Comparison of ENCODE assay signal across 23 cellular contexts in the genomic region with DNA sequence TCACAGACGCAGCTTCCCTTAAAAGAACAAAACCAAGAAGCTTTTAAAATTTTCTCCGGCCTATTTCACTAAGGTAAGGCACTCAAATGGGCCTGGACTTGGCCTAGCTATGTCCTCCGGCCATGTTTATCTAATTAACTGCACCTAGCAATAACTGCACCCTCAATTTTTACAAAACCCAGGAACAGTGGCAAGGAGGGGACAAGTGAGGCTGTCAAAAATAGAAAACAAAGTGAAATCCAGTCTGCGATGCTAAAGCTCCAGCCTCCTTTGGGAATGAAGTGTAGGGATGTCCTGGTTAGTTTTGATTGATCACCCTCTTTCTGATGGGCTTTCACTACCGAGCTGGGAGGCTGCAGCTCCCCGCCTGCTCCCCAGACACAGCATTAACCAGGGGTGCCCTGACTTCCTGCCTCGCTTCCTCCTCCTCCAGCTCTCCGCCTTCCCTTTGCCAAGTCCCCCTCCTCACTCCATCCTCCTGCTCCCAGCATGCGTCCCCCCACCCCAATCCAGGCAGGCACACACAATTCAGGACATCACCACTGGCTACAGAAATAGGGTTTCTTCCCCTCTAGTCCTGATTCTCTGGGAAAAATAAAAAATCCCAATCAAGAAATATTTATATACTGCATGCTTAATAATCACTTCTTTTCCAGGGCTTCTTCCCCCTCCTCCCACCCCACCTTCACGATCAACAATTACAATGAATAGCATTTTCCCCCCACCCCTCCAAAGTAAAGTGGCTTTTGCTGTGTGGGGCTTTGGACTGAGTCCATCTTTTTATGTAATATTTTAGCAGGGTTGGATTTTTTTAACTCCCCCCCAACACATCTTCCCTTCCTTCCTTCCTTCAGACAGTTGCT. TPM values are rescaled to one million over a fixed set of nuclear protein-coding genes. Genes with fewer than 3 reads are reported as not detected.
DNase-seq lines count a peak whose midpoint lies in the region; ATAC-seq and TF ChIP-seq lines count a peak whose summit lies in the region.
"Had no signal": no experiment of that assay in that cellular context is flagged by ENCODE, and none has a peak within 500 bp of the region (broad histone marks: within the 10 kb centered on the region; RNA-seq: fewer than 3 reads in every experiment).

No MANE protein-coding gene starts in this region.

- peak overlapping the region; percentile 96 for H3K27ac ChIP-seq in cingulate gyrus (ENCODE audit: low read depth, low read length)
- H3K27ac ChIP-seq: ovary, vagina had no signal

- peak overlapping the region; percentile 79 to 91 (median 89) for H3K27ac Mint-ChIP-seq in nephron
- H3K27ac Mint-ChIP-seq: effector memory CD8-positive, alpha-beta T cell had no signal

- ATAC-seq in GM18511 (IDR thresholded peaks at IDR 0.05; ENCODE audit: unreplicated experiment) = no peak
- ATAC-seq: activated CD4-positive, CD25-positive, alpha-beta regulatory T cell treated with anti-CD3 and anti-CD28 coated beads, Interleukin-2, amount 50 U/mL, for 24 hours; effector memory CD8-positive, alpha-beta T cell; Panc1 had no signal

- peak overlapping the region; percentile 90 to 94 (median 91) for H3K4me3 Mint-ChIP-seq in nephron
- H3K4me3 Mint-ChIP-seq: effector memory CD8-positive, alpha-beta T cell had no signal

- in situ Hi-C loops in Caki2 (cut with HindIII; ENCODE audit: low pct_unique_long_range_greater_than_20kb, low sequenced_read_pairs) = no loop called here

- H3K4me1 Mint-ChIP-seq in nephron = peaks cover 25% of the 10 kb centered on the region

- TF ChIP-seq CTCF in nephron (IDR thresholded peaks at IDR 0.05; ENCODE audit: unreplicated experiment in 3 of 3) = no peak

- H3K36me3 Mint-ChIP-seq in nephron (ENCODE audit: low read depth) = peaks cover 7% of the 10 kb centered on the region

- DNase-seq in Caki2 (ENCODE audit: low read depth) (peak; percentile 62), HEK293T (ENCODE audit: extremely low spot score) (no peak), SKM-1 (lab: John Stamatoyannopoulos, UW; ENCODE audit: unreplicated experiment) (no peak), COR-L47 (lab: John Stamatoyannopoulos, UW) (no peak), NCI-H2227 treated with DMSO at 0.1 percent for 48 hours (lab: John Stamatoyannopoulos, UW) (no peak)
- DNase-seq: activated CD8-positive, alpha-beta memory T cell treated with anti-CD3 and anti-CD28 coated beads, Interleukin-2, amount 50 U/mL, for 4 hours; activated naive CD4-positive, alpha-beta T cell treated with Interleukin-2 at 50 U/mL for 16 hours; BE2C; effector memory CD8-positive, alpha-beta T cell; HCEC 1CT; mesenchymal stem cell; NCI-H510A; ovary; small intestine; stimulated activated naive CD4-positive, alpha-beta T cell treated with Interleukin-2 at 50 U/mL for 16 hours had no signal

- CTCF ChIA-PET in HEK293T (lab: Yijun Ruan, JAX) = interaction anchor here (0.6 to 2.2 kb wide), 16 partner anchors 9 to 1103 kb away, joined by 3 to 9 read pairs (median 4); no protein-coding TSS in a partner anchor

- peaks cover 94% of the 10 kb centered on the region for H3K27me3 Mint-ChIP-seq in nephron (ENCODE audit: low read depth)

- H3K9me3 Mint-ChIP-seq in nephron = no peaks in the 10 kb centered on the region

- POLR2A ChIA-PET in HEK293T (lab: Yijun Ruan, JAX) = interaction anchor here (0.7 to 2.1 kb wide), 6 partner anchors 8 to 107 kb away, joined by 3 to 11 read pairs (median 4); no protein-coding TSS in a partner anchor

TF ChIP-seq in HEK293T, 16 proteins besides CTCF, POLR2A, EP300 and RAD21:
- TF ChIP-seq, protein P1, sequence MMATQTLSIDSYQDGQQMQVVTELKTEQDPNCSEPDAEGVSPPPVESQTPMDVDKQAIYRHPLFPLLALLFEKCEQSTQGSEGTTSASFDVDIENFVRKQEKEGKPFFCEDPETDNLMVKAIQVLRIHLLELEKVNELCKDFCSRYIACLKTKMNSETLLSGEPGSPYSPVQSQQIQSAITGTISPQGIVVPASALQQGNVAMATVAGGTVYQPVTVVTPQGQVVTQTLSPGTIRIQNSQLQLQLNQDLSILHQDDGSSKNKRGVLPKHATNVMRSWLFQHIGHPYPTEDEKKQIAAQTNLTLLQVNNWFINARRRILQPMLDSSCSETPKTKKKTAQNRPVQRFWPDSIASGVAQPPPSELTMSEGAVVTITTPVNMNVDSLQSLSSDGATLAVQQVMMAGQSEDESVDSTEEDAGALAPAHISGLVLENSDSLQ (IDR thresholded peaks at IDR 0.05) = peak; percentile 68
- TF ChIP-seq L3MBTL2 (conservative IDR thresholded peaks at IDR 0.05) = no peak

RNA-seq across cellular contexts. Expression of a gene that starts 3.4 kb away (rescaled TPM):
- 48.8 and 57.1 TPM in 2 replicates for total RNA-seq in Caki2 (2014; rRNA removed; shearing (Covaris generic); ENCODE audit: low replicate concordance)
- total RNA-seq: bronchial epithelial cell, fibroblast of villous mesenchyme, vagina had no signal
